ENCODE assay signal across 9 cellular contexts in genomic region chr1:233707153-233707905, GRCh38.
DNase-seq lines count a peak whose midpoint lies in the region; ATAC-seq, FAIRE-seq and TF ChIP-seq lines count a peak whose summit lies in the region.
"Had no signal": no experiment of that assay in that cellular context is flagged by ENCODE, and none has a peak within 500 bp of the region (broad histone marks: within the 10 kb centered on the region; RNA-seq: fewer than 3 reads in every experiment).

No MANE protein-coding gene starts in this region.

- no peaks in the 10 kb centered on the region for H3K27me3 ChIP-seq in PC-9 (ENCODE audit: insufficient read depth, low read depth)
- H3K27me3 ChIP-seq in trophoblast cell (ENCODE audit: insufficient read depth, low read length) = no peaks in the 10 kb centered on the region
- H3K27me3 ChIP-seq: transverse colon had no signal

- no peak overlapping the region for H4K12ac ChIP-seq in trophoblast cell (ENCODE audit: low read depth, low read length)

- no peak overlapping the region for H3K9ac ChIP-seq in trophoblast cell (ENCODE audit: low read length)

- H3K14ac ChIP-seq in trophoblast cell (ENCODE audit: low read length) = no peak overlapping the region

- H2BK5ac ChIP-seq in trophoblast cell (ENCODE audit: low read depth, low read length, poor library complexity) = no peak overlapping the region

- H3K4me1 ChIP-seq in PC-9 (replicated peaks; ENCODE audit: insufficient read depth) (peaks cover 67% of the 10 kb centered on the region), trophoblast cell (ENCODE audit: control insufficient read depth in 1 of 2, insufficient read depth in 2 of 2, low read length in 2 of 2) (peaks cover 6 to 10% of the 10 kb centered on the region in 2 experiments)

- BruUV-seq in PC-9 (replicated peaks; lab: Mats Ljungman, UMichigan) = no TSS peak

- H3K4me2 ChIP-seq in PC-9 (peak overlapping the region; percentile 72), trophoblast cell (ENCODE audit: low read length) (no peak overlapping the region)

- 0 out of 2 replicates have a peak overlapping the region, but pooled peaks have one; percentile 24 for H2AFZ ChIP-seq in PC-9
- no peak overlapping the region for H2AFZ ChIP-seq in trophoblast cell (ENCODE audit: insufficient read depth, low read length, poor library complexity)

- no peak overlapping the region for H4K8ac ChIP-seq in trophoblast cell (ENCODE audit: low read depth, low read length)

- peak; percentile 96 for FAIRE-seq in H54 (lab: Jason Lieb, UNC)

- H3K4me3 ChIP-seq in PC-9 (peak overlapping the region; percentile 26; the same call in 1 of the 2 replicates), fibroblast of mammary gland (ENCODE audit: control insufficient read depth, low read depth, low read length) (no peak overlapping the region), trophoblast cell (ENCODE audit: low read depth, low read length) (no peak overlapping the region)
- H3K4me3 ChIP-seq: transverse colon had no signal

- H3K79me1 ChIP-seq in trophoblast cell (ENCODE audit: low read length) = peaks cover 3% of the 10 kb centered on the region

- DNase-seq in H54 (ENCODE audit: insufficient read length, low spot score) (peak; percentile 44), PC-9 (peak; percentile 81 to 99), fibroblast of mammary gland (ENCODE audit: low read depth) (peak; percentile 63), trophoblast cell (peak in 1 of 2 donors; percentile 31), left lobe of liver (ENCODE audit: low spot score) (no peak), anterior cingulate cortex (lab: John Stamatoyannopoulos, UW) (no peak), posterior cingulate gyrus (no peak), GM19238 (ENCODE audit: insufficient read length, low spot score) (no peak)
- DNase-seq: transverse colon had no signal

- H2AK5ac ChIP-seq in trophoblast cell (ENCODE audit: low read length) = no peak overlapping the region

- H3K9me2 ChIP-seq in PC-9 (ENCODE audit: insufficient read depth) = no peaks in the 10 kb centered on the region

- no peak overlapping the region for H4K91ac ChIP-seq in trophoblast cell (ENCODE audit: low read depth, low read length)

- no peak for TF ChIP-seq POLR2A in H54 (IDR thresholded peaks at IDR 0.05; ENCODE audit: low read depth, low read length)

- POLR2A ChIA-PET in PC-9 (lab: Charles Lee; ENCODE audit: unreplicated experiment) = no interaction called here

- no peak for TF ChIP-seq CTCF in PC-9 (conservative IDR thresholded peaks at IDR 0.05)
- TF ChIP-seq CTCF in fibroblast of mammary gland (conservative IDR thresholded peaks at IDR 0.05; ENCODE audit: control insufficient read depth, insufficient read depth, low read depth, low read length) = no peak

- H2BK120ac ChIP-seq in trophoblast cell (ENCODE audit: insufficient read depth, low read length, poor library complexity) = no peak overlapping the region

- CTCF ChIA-PET in PC-9 (lab: Charles Lee) = interaction anchor here (0.6 to 2.1 kb wide), 2 partner anchors 266 to 340 kb away, joined by 5 read pairs; no protein-coding TSS in a partner anchor

- no peak overlapping the region for H3K4ac ChIP-seq in trophoblast cell (ENCODE audit: low read depth, low read length)

- H3F3A ChIP-seq in PC-9 (ENCODE audit: insufficient read depth, low read depth) = peaks cover 57% of the 10 kb centered on the region

- H3K79me2 ChIP-seq in PC-9 (ENCODE audit: low read depth) (no peaks in the 10 kb centered on the region), trophoblast cell (ENCODE audit: control insufficient read depth, insufficient read depth, low read length, poor library complexity) (no peaks in the 10 kb centered on the region)

- H3K27ac ChIP-seq in PC-9 = peak overlapping the region; percentile 84
- H3K27ac ChIP-seq in trophoblast cell (ENCODE audit: low read depth, low read length) = peak overlapping the region; percentile 50
- H3K27ac ChIP-seq: transverse colon had no signal

- H3K23ac ChIP-seq in trophoblast cell (ENCODE audit: low read length) = no peak overlapping the region

- H4K20me1 ChIP-seq in PC-9 (ENCODE audit: insufficient read depth) = no peaks in the 10 kb centered on the region

- no peak for ATAC-seq in left lobe of liver

- intact Hi-C loops in PC-9 (cut with micrococcal nuclease; ENCODE audit: unreplicated experiment) (loop anchor here (1.0 to 10.0 kb wide), 6 partner anchors 19 to 263 kb away; no protein-coding TSS in a partner anchor), posterior cingulate gyrus (cut with DNase I) (no loop called here)

- no peak overlapping the region for H3K18ac ChIP-seq in trophoblast cell (ENCODE audit: low read length)

- no peak overlapping the region for H2BK12ac ChIP-seq in trophoblast cell (ENCODE audit: low read length)

- H3K9me3 ChIP-seq in PC-9 (ENCODE audit: insufficient read depth, low read depth) (peaks cover 17% of the 10 kb centered on the region), trophoblast cell (ENCODE audit: insufficient read depth, low read depth, low read length) (no peaks in the 10 kb centered on the region)
- H3K9me3 ChIP-seq: transverse colon had no signal

- no CpG with 5 or more reads among the region's 4 CpGs for WGBS in trophoblast cell (ENCODE audit: extremely low coverage, insufficient coverage, insufficient read length)

- 0 out of 2 replicates have a peak, but pooled peaks cover 8% of the 10 kb centered on the region for H3K36me3 ChIP-seq in PC-9 (ENCODE audit: low read depth)
- no peaks in the 10 kb centered on the region for H3K36me3 ChIP-seq in trophoblast cell (ENCODE audit: control insufficient read depth in 1 of 2, insufficient read depth in 2 of 2, low read length in 2 of 2)
- H3K36me3 ChIP-seq: transverse colon had no signal

Comparison
In these comparisons a context has a peak if more than half of its experiments do, and no peak if none do; other contexts are left out.
1. DNase-seq: peak in H54 (single experiment), PC-9 (2 of 2) and fibroblast of mammary gland (single experiment); none in left lobe of liver (single experiment), anterior cingulate cortex (0 of 58), posterior cingulate gyrus (0 of 10) and GM19238 (single experiment).